In genomic region chr7:148684289-148684688, GRCh38 we compare ENCODE assay signal across 19 cellular contexts. TPM values are rescaled to one million over a fixed set of nuclear protein-coding genes. Genes with fewer than 3 reads are reported as not detected.
DNase-seq lines count a peak whose midpoint lies in the region; ATAC-seq, FAIRE-seq and TF ChIP-seq lines count a peak whose summit lies in the region.
"Had no signal": no experiment of that assay in that cellular context is flagged by ENCODE, and none has a peak within 500 bp of the region (broad histone marks: within the 10 kb centered on the region; RNA-seq: fewer than 3 reads in every experiment).

No MANE protein-coding gene starts in this region.

- H3K36me3 ChIP-seq in GM23338 (ENCODE audit: insufficient read depth) (no peaks in the 10 kb centered on the region), HCT116 (ENCODE audit: control insufficient read depth in 1 of 2, insufficient read depth in 2 of 2, low read length in 2 of 2) (no peaks in the 10 kb centered on the region), K562 (ENCODE audit: control insufficient read depth, insufficient read depth, low read length) (no peaks in the 10 kb centered on the region)
- H3K36me3 ChIP-seq: BE2C, MG63 had no signal

- in situ Hi-C loops in K562 (cut with MboI) = no loop called here

- TF ChIP-seq POLR2A in HCT116 (IDR thresholded peaks at IDR 0.05; ENCODE audit: borderline replicate concordance, extremely low read depth, insufficient read depth, insufficient read length) (no peak), K562 (conservative IDR thresholded peaks at IDR 0.05) (no peak)

- no peaks in the 10 kb centered on the region for H3K9me1 ChIP-seq in K562 (ENCODE audit: control insufficient read depth, insufficient read depth, low read length)

- H3K9ac ChIP-seq in HCT116 (ENCODE audit: low read length) = no peak overlapping the region
- H3K9ac ChIP-seq in K562 (ENCODE audit: insufficient read depth in 1 of 2, low read depth in 2 of 2, low read length in 2 of 2) = peak overlapping the region in 1 of 2 experiments; percentile 9; a peak in 2 of 4 replicates

- CTCF ChIA-PET in HCT116 (lab: Charles Lee) = no interaction called here
- CTCF ChIA-PET in K562 (lab: Yijun Ruan, JAX; ENCODE audit: low intra/inter-chr PET ratio) = interaction anchor here (0.6 kb wide), 1 partner anchor 279 kb away, joined by 3 read pairs; no protein-coding TSS in a partner anchor

- no peak for FAIRE-seq in K562 (lab: Jason Lieb, UNC)
- FAIRE-seq: GM19239, H54 had no signal

- intact Hi-C loops in HCT116 (cut with micrococcal nuclease) (no loop called here), K562 (cut with micrococcal nuclease) (no loop called here)

- POLR2A ChIA-PET in HCT116 (lab: Charles Lee) (no interaction called here), K562 (lab: Yijun Ruan, JAX) (interaction anchor here (0.6 to 1.0 kb wide), 5 partner anchors 9 to 45 kb away, joined by 3 to 4 read pairs (median 3); partner anchors contain the start of gene CUL1)

- H3K4me2 ChIP-seq in GM23338 = no peak overlapping the region
- no peak overlapping the region for H3K4me2 ChIP-seq in HCT116 (ENCODE audit: low read length)
- H3K4me2 ChIP-seq in K562 (ENCODE audit: insufficient read depth, low read length) = no peak overlapping the region

- TF ChIP-seq CTCF in GM23338 (conservative IDR thresholded peaks at IDR 0.05; ENCODE audit: low read depth in 2 of 2) (peak in 1 of 2 experiments; percentile 67; a peak in 2 of 4 replicates), HCT116 (IDR thresholded peaks at IDR 0.05 in 2 of 3, conservative IDR thresholded peaks at IDR 0.05 in 1 of 3; ENCODE audit: borderline replicate concordance in 1 of 3, insufficient read depth in 1 of 3, low read depth in 2 of 3, low read length in 2 of 3) (no peak), K562 (IDR thresholded peaks at IDR 0.05 in 2 of 3, conservative IDR thresholded peaks at IDR 0.05 in 1 of 3; ENCODE audit: insufficient read depth in 2 of 3, low read depth in 1 of 3, low read length in 3 of 3) (peak in 1 of 3 experiments; percentile 41; a peak in 2 of 6 replicates), neural crest cell (conservative IDR thresholded peaks at IDR 0.05) (no peak)

- H3K27me3 Mint-ChIP-seq in GM23338 (ENCODE audit: insufficient read depth, low read depth, poor library complexity) (peaks cover 4% of the 10 kb centered on the region), neural crest cell (ENCODE audit: low read depth) (no peaks in the 10 kb centered on the region)

- 14% methylated on average over 9 of the region's 9 CpGs for WGBS in K562 (ENCODE audit: insufficient coverage, low coverage, missing lambda C conversion rate)

- peaks cover 14% of the 10 kb centered on the region for H3K9me3 Mint-ChIP-seq in GM23338
- H3K9me3 Mint-ChIP-seq in neural crest cell = peaks cover 12% of the 10 kb centered on the region

- H3K27ac Mint-ChIP-seq in GM23338 (peak overlapping the region; percentile 83; the same call in 1 of the 2 replicates), neural crest cell (ENCODE audit: unreplicated experiment) (peak overlapping the region; percentile 59)

- BruUV-seq in HCT116 (replicated peaks; lab: Mats Ljungman, UMichigan) = no TSS peak
- no TSS peak for BruUV-seq in K562 (replicated peaks; lab: Mats Ljungman, UMichigan)

- TF ChIP-seq EP300 in K562 (IDR thresholded peaks at IDR 0.05; ENCODE audit: low read length) = no peak

- H3K4me1 ChIP-seq in GM23338 (ENCODE audit: insufficient read depth) (no peaks in the 10 kb centered on the region), HCT116 (ENCODE audit: control insufficient read depth in 1 of 2, insufficient read depth in 2 of 2, low read length in 2 of 2) (no peaks in the 10 kb centered on the region), K562 (replicated peaks in 1 of 2; ENCODE audit: control insufficient read depth in 2 of 2, insufficient read depth in 2 of 2, low read length in 2 of 2) (peaks cover 0 to 4% of the 10 kb centered on the region in 2 experiments; a peak in 1 of 5 replicates)
- H3K4me1 ChIP-seq: BE2C had no signal

- 0 out of 4 replicates have a peak, but pooled peaks cover 0 to 3% of the 10 kb centered on the region in 2 experiments for H3K9me3 ChIP-seq in HCT116 (ENCODE audit: control insufficient read depth in 1 of 2, insufficient read depth in 1 of 2, low read depth in 1 of 2, low read length in 2 of 2)
- H3K9me3 ChIP-seq in K562 (replicated peaks; ENCODE audit: control insufficient read depth, insufficient read depth, low read depth, low read length) = no peaks in the 10 kb centered on the region
- H3K9me3 ChIP-seq: BE2C, MG63 had no signal

- no peak for DNase-seq in GM23338 (ENCODE audit: low spot score)
- no peak for DNase-seq in HCT116 (ENCODE audit: low read depth, low spot score)
- DNase-seq in K562 (ENCODE audit: extremely low read depth in 1 of 4, low spot score in 3 of 4) = no peak
- DNase-seq in neural crest cell (ENCODE audit: low read depth, low spot score) = no peak
- no peak for DNase-seq in NCI-H2171 treated with DMSO at 0.1 percent for 48 hours (lab: John Stamatoyannopoulos, UW)
- no peak for DNase-seq in NOMO-1 (lab: John Stamatoyannopoulos, UW; ENCODE audit: unreplicated experiment in 2 of 2)
- DNase-seq in T-helper 1 cell = no peak
- DNase-seq: BE2C, EL, GF-D8, MG63, NCI-H1417, NCI-H1694 treated with DMSO at 0.1 percent for 48 hours, NCI-H2081 treated with DMSO at 0.1 percent for 48 hours, NCI-H446, NCI-H526 had no signal

- H3K27ac ChIP-seq in GM23338 (ENCODE audit: low read depth) (no peak overlapping the region), HCT116 (ENCODE audit: low read depth, low read length) (no peak overlapping the region), K562 (ENCODE audit: extremely low read depth, low read depth, low read length) (no peak overlapping the region)

- no peak for TF ChIP-seq RAD21 in HCT116 (IDR thresholded peaks at IDR 0.05; ENCODE audit: low read depth)
- TF ChIP-seq RAD21 in K562 (CRISPR knock-in tag; conservative IDR thresholded peaks at IDR 0.05 in 1 of 2, IDR thresholded peaks at IDR 0.05 in 1 of 2) = peak in 1 of 2 experiments; percentile 27; a peak in 2 of 4 replicates

- ATAC-seq in GM23338 = peak; percentile 75
- 0 out of 2 replicates have a peak, but pooled peaks have one; percentile 25 for ATAC-seq in HCT116
- peak; percentile 70 for ATAC-seq in K562
- ATAC-seq in HG03039 (IDR thresholded peaks at IDR 0.05; ENCODE audit: unreplicated experiment) = no peak

- H3K36me3 Mint-ChIP-seq in GM23338 (ENCODE audit: low read depth) = 0 out of 3 replicates have a peak, but pooled peaks cover 3% of the 10 kb centered on the region
- no peaks in the 10 kb centered on the region for H3K36me3 Mint-ChIP-seq in neural crest cell (ENCODE audit: low read depth)

- H3K4me1 Mint-ChIP-seq in GM23338 (no peaks in the 10 kb centered on the region), neural crest cell (no peaks in the 10 kb centered on the region)

- H2AFZ ChIP-seq in GM23338 (peak overlapping the region; percentile 83), HCT116 (ENCODE audit: low read depth, low read length, poor library complexity, severe bottlenecking) (no peak overlapping the region), K562 (ENCODE audit: low read depth, low read length) (no peak overlapping the region)

- no peaks in the 10 kb centered on the region for H3K27me3 ChIP-seq in GM23338 (ENCODE audit: insufficient read depth)
- no peaks in the 10 kb centered on the region for H3K27me3 ChIP-seq in HCT116 (ENCODE audit: insufficient read depth, low read length)
- H3K27me3 ChIP-seq in K562 (ENCODE audit: control insufficient read depth in 2 of 2, insufficient read depth in 2 of 2, low read length in 2 of 2) = peaks cover 19 to 21% of the 10 kb centered on the region in 2 experiments; a peak in 4 of 5 replicates
- H3K27me3 ChIP-seq: BE2C, MG63 had no signal

- H3K9me2 ChIP-seq in GM23338 (ENCODE audit: insufficient read depth) = no peaks in the 10 kb centered on the region
- H3K9me2 ChIP-seq in HCT116 (ENCODE audit: insufficient read depth) = no peaks in the 10 kb centered on the region

- H3K4me3 ChIP-seq in GM23338 (no peak overlapping the region), HCT116 (replicated peaks in 1 of 2; ENCODE audit: low read depth in 1 of 2, low read length in 2 of 2) (no peak overlapping the region), K562 (no peak overlapping the region)
- H3K4me3 ChIP-seq: MG63 had no signal

- H3F3A ChIP-seq in GM23338 (replicated peaks; ENCODE audit: low read depth) = no peaks in the 10 kb centered on the region

- H3K4me3 Mint-ChIP-seq in GM23338 (no peak overlapping the region), neural crest cell (no peak overlapping the region)

- RAD21 ChIA-PET in HCT116 (lab: Charles Lee; ENCODE audit: low non-redundant PET in 1 of 2, low total read pairs in 2 of 2, uncharacterized antibody in 2 of 2, unreplicated experiment in 2 of 2) = interaction anchor here in 1 of 2 experiments (0.6 kb wide), 1 partner anchor 239 kb away, joined by 3 read pairs; no protein-coding TSS in a partner anchor

- H3K79me2 ChIP-seq in GM23338 (replicated peaks; ENCODE audit: insufficient read depth) = no peaks in the 10 kb centered on the region
- no peaks in the 10 kb centered on the region for H3K79me2 ChIP-seq in HCT116 (ENCODE audit: insufficient read depth, low read length)
- H3K79me2 ChIP-seq in K562 (ENCODE audit: control insufficient read depth, insufficient read depth, low read length) = no peaks in the 10 kb centered on the region

- H4K20me1 ChIP-seq in GM23338 (replicated peaks; ENCODE audit: insufficient read depth) (no peaks in the 10 kb centered on the region), HCT116 (ENCODE audit: insufficient read depth) (no peaks in the 10 kb centered on the region), K562 (replicated peaks; ENCODE audit: control insufficient read depth, insufficient read depth, low read length) (no peaks in the 10 kb centered on the region)

RNA-seq across cellular contexts. Expression of gene CUL1, which starts 14.4 kb away (rescaled TPM):
- 63.3 and 71.3 TPM in 2 replicates for total RNA-seq in GM23338 (2014; rRNA removed; shearing (Covaris generic))
- polyA plus RNA-seq in GM23338 (2016; fragmentation: Nextera tagmentation; extraction: Ambion mirVana) (29.0 and 35.6 TPM in 2 replicates), K562 (2011; rRNA removed) (80.3 and 105 TPM in 2 replicates), K562 (2014; fragmentation: Illumina TruSeq; extraction: Trizol) (95.6 and 107 TPM in 2 replicates), K562 (2014; fragmentation: Nextera tagmentation; extraction: Ambion mirVana) (10 to 100 TPM; 31.5 to 43.8 TPM), K562 (2014; rRNA removed) (94.5 and 104 TPM in 2 replicates)
- total RNA-seq in HCT116 (2021; ENCODE audit: unreplicated experiment) (53.1 TPM), K562 (2014; rRNA removed) (63.3 and 64.6 TPM in 2 replicates), K562 (2014; rRNA removed; fragmentation: Illumina TruSeq; extraction: Trizol) (96.5 and 101 TPM in 2 replicates), K562 (2015; rRNA removed; fragmentation: Illumina TruSeq; extraction: Trizol) (91.6 and 98.5 TPM in 2 replicates), K562 (2021) (86.0 and 86.4 TPM in 2 replicates), neural crest cell (70.0 and 72.8 TPM in 2 replicates)
- 24.1 and 32.5 TPM in 2 replicates for polyA plus RNA-seq in HCT116 (2012)
- 34.6 and 70.5 TPM in 2 replicates for total RNA-seq in K562 (2011; cell fraction: chromatin; rRNA removed; ENCODE audit: low replicate concordance)
- total RNA-seq in K562 (2011; cell fraction: nucleolus; rRNA removed) = 20.7 and 25.1 TPM in 2 replicates
- total RNA-seq in K562 (2011; cell fraction: nucleoplasm; rRNA removed) = 27.6 and 29.7 TPM in 2 replicates
- polyA plus RNA-seq in K562 (2011; cell fraction: cytosol; rRNA removed) = 45.7 and 59.7 TPM in 2 replicates
- polyA plus RNA-seq in K562 (2011; cell fraction: nucleus; rRNA removed) = 37.0 and 48.3 TPM in 2 replicates
- polyA plus RNA-seq in K562 (2012) = 57.3 and 84.1 TPM in 2 replicates
- 118 and 120 TPM in 2 replicates for polyA minus RNA-seq in K562 (2011; rRNA and poly(A)+ RNA removed)
- polyA minus RNA-seq in K562 (2011; cell fraction: cytosol; rRNA and poly(A)+ RNA removed) = 44.5 and 53.4 TPM in 2 replicates
- 29.8 and 54.5 TPM in 2 replicates for polyA minus RNA-seq in K562 (2011; cell fraction: nucleus; rRNA and poly(A)+ RNA removed)
